In the genomic region with DNA sequence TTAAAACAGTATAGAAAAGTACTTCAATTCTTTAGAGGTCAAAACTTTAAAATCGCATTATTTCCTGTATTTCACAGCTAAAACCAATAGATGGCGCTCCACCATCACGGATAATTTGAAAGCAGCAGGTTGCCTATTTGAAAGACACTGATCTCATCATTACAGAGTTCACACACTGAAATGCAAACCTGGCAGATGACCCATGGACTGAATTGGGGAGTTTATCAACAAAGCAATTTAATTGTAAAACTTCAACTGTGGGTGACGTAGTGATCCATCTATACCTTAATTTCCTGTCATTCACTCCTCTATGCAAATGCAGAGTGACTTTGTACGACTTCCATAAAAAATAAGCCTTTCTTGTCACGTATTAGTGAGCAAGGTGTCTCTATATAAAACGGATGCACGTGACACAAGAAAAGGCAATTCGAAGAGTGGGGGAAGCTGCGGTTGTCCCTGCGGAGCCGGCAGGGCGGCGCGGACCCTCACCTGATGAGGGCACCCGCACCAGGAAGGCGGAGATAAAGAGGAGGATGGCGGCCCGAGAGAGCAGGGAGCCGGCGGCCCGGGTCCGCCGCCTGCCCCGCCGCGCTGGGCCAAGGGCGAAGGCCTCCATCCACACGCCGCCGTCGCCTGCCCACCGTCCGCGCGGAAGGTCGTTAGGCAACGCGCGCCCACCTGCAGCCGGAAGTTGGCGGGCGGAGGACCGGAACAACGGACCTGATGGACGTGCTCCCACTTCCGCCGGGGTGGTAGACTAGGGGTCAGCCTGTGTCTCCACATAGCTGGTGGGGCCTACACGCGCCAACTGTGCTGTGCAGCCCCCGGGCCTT, we compare ENCODE assay signal across 8 cellular contexts. TPM values are rescaled to one million over a fixed set of nuclear protein-coding genes. Genes with fewer than 3 reads are reported as not detected.
A peak's percentile ranks its signal among the peaks of the same experiment; 100 is the strongest.
DNase-seq lines count a peak whose midpoint lies in the region; ATAC-seq, FAIRE-seq and TF ChIP-seq lines count a peak whose summit lies in the region.

A gene with protein sequence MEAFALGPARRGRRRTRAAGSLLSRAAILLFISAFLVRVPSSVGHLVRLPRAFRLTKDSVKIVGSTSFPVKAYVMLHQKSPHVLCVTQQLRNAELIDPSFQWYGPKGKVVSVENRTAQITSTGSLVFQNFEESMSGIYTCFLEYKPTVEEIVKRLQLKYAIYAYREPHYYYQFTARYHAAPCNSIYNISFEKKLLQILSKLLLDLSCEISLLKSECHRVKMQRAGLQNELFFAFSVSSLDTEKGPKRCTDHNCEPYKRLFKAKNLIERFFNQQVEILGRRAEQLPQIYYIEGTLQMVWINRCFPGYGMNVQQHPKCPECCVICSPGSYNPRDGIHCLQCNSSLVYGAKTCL (minus strand): TSS at position 668 of the 833 bp plus-strand sequence. CDS start 52 bp downstream, at position 616.

- POLR2A ChIA-PET in Caco-2 (lab: Charles Lee), result no interaction called here

- no peak within 1 kb of the TSS for H3K18ac ChIP-seq in trophoblast cell (ENCODE audit: low read length)

- no peak within 1 kb of the TSS for H2BK5ac ChIP-seq in trophoblast cell (ENCODE audit: low read depth, low read length, poor library complexity)

- ATAC-seq in GM19467 (IDR thresholded peaks at IDR 0.05; ENCODE audit: unreplicated experiment) (peak; percentile 69), HG03558 (IDR thresholded peaks at IDR 0.05; ENCODE audit: extremely low read depth, unreplicated experiment) (peak; percentile 61)

- H4K91ac ChIP-seq in trophoblast cell (ENCODE audit: low read depth, low read length), result no peak within 1 kb of the TSS

- no peaks in the 10 kb centered on the region for H3K9me3 Mint-ChIP-seq in Caco-2 (ENCODE audit: unreplicated experiment)

- H3K9me3 ChIP-seq in Caco-2 (0 out of 2 replicates have a peak, but pooled peaks cover 6% of the 10 kb centered on the region), OCI-LY3 (ENCODE audit: insufficient read depth, low read length) (no peaks in the 10 kb centered on the region), trophoblast cell (ENCODE audit: insufficient read depth, low read depth, low read length) (peaks cover 2% of the 10 kb centered on the region), vagina (no peaks in the 10 kb centered on the region)

- H2BK120ac ChIP-seq in trophoblast cell (ENCODE audit: insufficient read depth, low read length, poor library complexity), result no peak within 1 kb of the TSS

- CTCF ChIA-PET in Caco-2 (lab: Charles Lee), result interaction anchor here (0.6 to 1.1 kb wide), 7 partner anchors 24 to 1275 kb away, joined by 3 to 8 read pairs (median 3); no protein-coding TSS in a partner anchor

- no peaks in the 10 kb centered on the region for H3K79me2 ChIP-seq in OCI-LY3 (ENCODE audit: low read length)
- no peaks in the 10 kb centered on the region for H3K79me2 ChIP-seq in trophoblast cell (ENCODE audit: control insufficient read depth, insufficient read depth, low read length, poor library complexity)

- H3K27me3 Mint-ChIP-seq in Caco-2 (ENCODE audit: insufficient read depth, unreplicated experiment), result peaks cover 3% of the 10 kb centered on the region

- H3K4me1 ChIP-seq in Caco-2 (no peaks in the 10 kb centered on the region), OCI-LY3 (ENCODE audit: low read length) (peaks cover 11% of the 10 kb centered on the region; the same call in 1 of the 2 replicates), trophoblast cell (ENCODE audit: control insufficient read depth in 1 of 2, insufficient read depth in 2 of 2, low read length in 2 of 2) (no peaks in the 10 kb centered on the region), vagina (no peaks in the 10 kb centered on the region)

- no peaks in the 10 kb centered on the region for H3K27me3 ChIP-seq in Caco-2 (replicated peaks; ENCODE audit: control insufficient read depth, insufficient read depth, low read length)
- no peaks in the 10 kb centered on the region for H3K27me3 ChIP-seq in OCI-LY3 (ENCODE audit: low read depth, low read length)
- no peaks in the 10 kb centered on the region for H3K27me3 ChIP-seq in trophoblast cell (ENCODE audit: insufficient read depth, low read length)
- no peaks in the 10 kb centered on the region for H3K27me3 ChIP-seq in vagina

- H3K4me3 Mint-ChIP-seq in Caco-2 (ENCODE audit: unreplicated experiment), result no peak within 1 kb of the TSS

- intact Hi-C loops in Caco-2 (cut with micrococcal nuclease; ENCODE audit: unreplicated experiment), result loop anchor here (1.0 to 2.0 kb wide), 6 partner anchors 112 to 1069 kb away; no protein-coding TSS in a partner anchor
- intact Hi-C loops in vagina (cut with DNase I), result no loop called here

- DNase-seq in Caco-2, result peak in 1 of 2 experiments; percentile 40
- DNase-seq in activated T-helper 9 cell treated with anti-CD3 and anti-CD28 coated beads, Interleukin-2, amount 50 U/mL, for 16 hours (ENCODE audit: low read depth), result peak; percentile 28
- DNase-seq in frontal cortex (ENCODE audit: low spot score in 2 of 2), result peak; percentile 36 to 43
- DNase-seq in trophoblast cell, result peak; percentile 13 to 76
- DNase-seq in vagina (ENCODE audit: extremely low spot score in 2 of 2), result no peak

- H3K4me3 ChIP-seq in Caco-2 (ENCODE audit: low read depth, low read length), result no peak within 1 kb of the TSS
- peak within 1 kb of the TSS; percentile 91 for H3K4me3 ChIP-seq in OCI-LY3 (ENCODE audit: low read length)
- H3K4me3 ChIP-seq in trophoblast cell (ENCODE audit: low read depth, low read length), result peak within 1 kb of the TSS; percentile 53
- peak within 1 kb of the TSS; percentile 34 to 41 for H3K4me3 ChIP-seq in vagina

- H3K4me2 ChIP-seq in OCI-LY3 (ENCODE audit: low read length) (peak within 1 kb of the TSS; percentile 93), trophoblast cell (ENCODE audit: low read length) (peak within 1 kb of the TSS; percentile 37)

- no peaks in the 10 kb centered on the region for H3K4me1 Mint-ChIP-seq in Caco-2 (ENCODE audit: low read depth, unreplicated experiment)

- H3K36me3 Mint-ChIP-seq in Caco-2 (ENCODE audit: insufficient read depth, unreplicated experiment), result no peaks in the 10 kb centered on the region

- no CpG with 5 or more reads among the region's 51 CpGs for WGBS in trophoblast cell (ENCODE audit: extremely low coverage, insufficient coverage, insufficient read length)

- H3K36me3 ChIP-seq in Caco-2 (ENCODE audit: control insufficient read depth, insufficient read depth, low read length) (no peaks in the 10 kb centered on the region), OCI-LY3 (replicated peaks; ENCODE audit: low read depth, low read length) (no peaks in the 10 kb centered on the region), trophoblast cell (ENCODE audit: control insufficient read depth in 1 of 2, insufficient read depth in 2 of 2, low read length in 2 of 2) (no peaks in the 10 kb centered on the region), vagina (no peaks in the 10 kb centered on the region)

- no peak within 1 kb of the TSS for H3K27ac Mint-ChIP-seq in Caco-2 (ENCODE audit: unreplicated experiment)

- H4K20me1 ChIP-seq in OCI-LY3 (ENCODE audit: insufficient read depth, low read length), result no peaks in the 10 kb centered on the region

- H2AFZ ChIP-seq in OCI-LY3 (ENCODE audit: low read depth, low read length) (peak within 1 kb of the TSS; percentile 99), trophoblast cell (ENCODE audit: insufficient read depth, low read length, poor library complexity) (no peak within 1 kb of the TSS)

- BruUV-seq in Caco-2 (replicated peaks; lab: Mats Ljungman, UMichigan), result no TSS peak

- TF ChIP-seq CTCF in Caco-2 (IDR thresholded peaks at IDR 0.05; ENCODE audit: insufficient read depth in 1 of 2, low read depth in 1 of 2, low read length in 1 of 2, severe bottlenecking in 1 of 2, unreplicated experiment in 1 of 2), result peak; percentile 54 to 74
- peak; percentile 84 for TF ChIP-seq CTCF in OCI-LY3 (IDR thresholded peaks at IDR 0.05; ENCODE audit: low read depth, low read length)
- peak; percentile 14 to 73 (median 49) for TF ChIP-seq CTCF in vagina (IDR thresholded peaks at IDR 0.05)

- no peak within 1 kb of the TSS for H2BK12ac ChIP-seq in trophoblast cell (ENCODE audit: low read length)

- H3K79me1 ChIP-seq in trophoblast cell (ENCODE audit: low read length), result no peaks in the 10 kb centered on the region

- H4K8ac ChIP-seq in trophoblast cell (ENCODE audit: low read depth, low read length), result no peak within 1 kb of the TSS

- H2AK5ac ChIP-seq in trophoblast cell (ENCODE audit: low read length), result no peak within 1 kb of the TSS

- TF ChIP-seq POLR2A in vagina (IDR thresholded peaks at IDR 0.05), result no peak

- no peak within 1 kb of the TSS for H3K4ac ChIP-seq in trophoblast cell (ENCODE audit: low read depth, low read length)

- H3K14ac ChIP-seq in trophoblast cell (ENCODE audit: low read length), result no peak within 1 kb of the TSS

- no peak within 1 kb of the TSS for H4K12ac ChIP-seq in trophoblast cell (ENCODE audit: low read depth, low read length)

- H3K23ac ChIP-seq in trophoblast cell (ENCODE audit: low read length), result no peak within 1 kb of the TSS

- FAIRE-seq in frontal cortex (lab: Jason Lieb, UNC), result peak; percentile 91

- H3K27ac ChIP-seq in OCI-LY3 (ENCODE audit: low read length) (peak within 1 kb of the TSS; percentile 67), trophoblast cell (ENCODE audit: low read depth, low read length) (no peak within 1 kb of the TSS), vagina (no peak within 1 kb of the TSS)

- H3K9ac ChIP-seq in OCI-LY3 (ENCODE audit: low read length), result peak within 1 kb of the TSS; percentile 85
- H3K9ac ChIP-seq in trophoblast cell (ENCODE audit: low read length), result no peak within 1 kb of the TSS

RNA-seq across cellular contexts. Expression of the gene that starts here (rescaled TPM):
- not detected in 2 replicates for total RNA-seq in Caco-2 (2022)
- 0.41 TPM for total RNA-seq in frontal cortex
- polyA plus RNA-seq in trophoblast cell (2013), result not detected in 2 replicates
- total RNA-seq in vagina, result not detected

Comparison
In these comparisons a context has a peak if more than half of its experiments do, and no peak if none do; other contexts are left out.
1. Peak in DNase-seq in frontal cortex; RNA of the gene not detected or under 1 TPM.
2. DNase-seq: peak in activated T-helper 9 cell treated with anti-CD3 and anti-CD28 coated beads, Interleukin-2, amount 50 U/mL, for 16 hours (single experiment) and trophoblast cell (2 of 2); none in vagina (0 of 2).
3. Peak in every context shown above with its lines, with median percentiles within 50 percentile points of each other: CTCF ChIP-seq.